Comparison of ENCODE assay signal across 1 cellular context in the genomic region with DNA sequence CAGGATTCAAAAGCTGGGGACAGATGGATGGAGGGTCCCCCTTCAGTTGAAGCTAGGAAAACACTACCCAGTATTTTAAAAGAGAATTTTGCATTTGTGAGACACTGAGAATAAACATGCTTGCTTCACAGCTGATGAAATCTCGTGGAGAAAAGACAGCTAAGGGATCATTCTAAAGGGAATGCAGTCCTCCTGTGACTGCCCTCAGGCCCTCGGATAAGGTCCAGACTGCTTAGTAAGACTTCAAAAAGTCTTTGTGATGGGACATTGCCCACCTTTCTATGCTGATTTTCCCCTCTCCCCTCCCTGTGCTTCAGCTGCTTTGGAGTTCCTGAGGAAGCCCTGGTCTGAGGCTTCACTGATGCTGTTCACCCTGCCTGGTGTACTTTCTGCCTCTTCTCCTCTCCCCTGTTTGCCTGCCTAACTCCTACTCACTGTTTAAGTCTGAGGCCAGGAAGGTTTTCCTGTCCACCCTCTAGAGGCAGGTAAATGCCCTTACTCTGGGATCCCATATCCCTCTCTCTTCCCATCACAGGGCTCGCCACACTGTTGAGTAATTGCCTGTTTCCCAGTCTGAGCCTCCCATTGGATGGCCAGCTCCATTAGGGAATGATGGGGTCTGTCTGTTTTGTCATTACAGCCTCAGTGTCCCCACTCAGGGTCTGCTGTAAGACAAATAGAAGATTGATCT.
TF ChIP-seq lines count a peak whose summit lies in the region.

No MANE protein-coding gene starts in this region.

TF ChIP-seq in H1, 55 proteins besides CTCF, POLR2A, EP300 and RAD21:
- no peak for TF ChIP-seq TCF12 (IDR thresholded peaks at IDR 0.05; ENCODE audit: low read depth, low read length)
- no peak for TF ChIP-seq RXRA (IDR thresholded peaks at IDR 0.05; ENCODE audit: insufficient read depth, low read depth, low read length)
- TF ChIP-seq CREB1 (IDR thresholded peaks at IDR 0.05): no peak
- no peak for TF ChIP-seq SIN3A (conservative IDR thresholded peaks at IDR 0.05 in 1 of 2, IDR thresholded peaks at IDR 0.05 in 1 of 2; ENCODE audit: low read depth in 1 of 2, low read length in 2 of 2)
- TF ChIP-seq NANOG (IDR thresholded peaks at IDR 0.05; ENCODE audit: insufficient read depth, low read depth, low read length, poor library complexity, severe bottlenecking): no peak
- no peak for TF ChIP-seq RBBP5 (IDR thresholded peaks at IDR 0.05; ENCODE audit: borderline replicate concordance, low read depth, low read length)
- no peak for TF ChIP-seq EGR1 (IDR thresholded peaks at IDR 0.05; ENCODE audit: borderline replicate concordance, low read depth, low read length)
- TF ChIP-seq SRF (IDR thresholded peaks at IDR 0.05; ENCODE audit: low read depth, low read length): no peak
- TF ChIP-seq BACH1 (IDR thresholded peaks at IDR 0.05; ENCODE audit: low read length): no peak
TF ChIP-seq in H1: peak in this region for 0.
